Comparison of ENCODE assay signal across 1 cellular context in genomic region chr16:84700518-84701277, GRCh38.
A peak's percentile ranks its signal among the peaks of the same experiment; 100 is the strongest.
TF ChIP-seq lines count a peak whose summit lies in the region.

No MANE protein-coding gene starts in this region.

TF ChIP-seq in GM12878, 131 proteins besides CTCF, POLR2A, EP300 and RAD21:
- TF ChIP-seq RELA (IDR thresholded peaks at IDR 0.05; ENCODE audit: borderline replicate concordance, partially characterized antibody): no peak
- TF ChIP-seq SPI1 (IDR thresholded peaks at IDR 0.05; ENCODE audit: borderline replicate concordance, insufficient read depth, low read depth, low read length): peak; percentile 46
- no peak for TF ChIP-seq PML (IDR thresholded peaks at IDR 0.05; ENCODE audit: low read length)
- TF ChIP-seq, protein P1, sequence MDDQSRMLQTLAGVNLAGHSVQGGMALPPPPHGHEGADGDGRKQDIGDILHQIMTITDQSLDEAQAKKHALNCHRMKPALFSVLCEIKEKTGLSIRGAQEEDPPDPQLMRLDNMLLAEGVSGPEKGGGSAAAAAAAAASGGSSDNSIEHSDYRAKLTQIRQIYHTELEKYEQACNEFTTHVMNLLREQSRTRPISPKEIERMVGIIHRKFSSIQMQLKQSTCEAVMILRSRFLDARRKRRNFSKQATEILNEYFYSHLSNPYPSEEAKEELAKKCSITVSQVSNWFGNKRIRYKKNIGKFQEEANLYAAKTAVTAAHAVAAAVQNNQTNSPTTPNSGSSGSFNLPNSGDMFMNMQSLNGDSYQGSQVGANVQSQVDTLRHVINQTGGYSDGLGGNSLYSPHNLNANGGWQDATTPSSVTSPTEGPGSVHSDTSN (IDR thresholded peaks at IDR 0.05; ENCODE audit: insufficient replicate concordance, low read depth, low read length): peak; percentile 88
- 0 out of 2 replicates have a peak, but pooled peaks have one; percentile 27 for TF ChIP-seq JUNB (IDR thresholded peaks at IDR 0.05)
- peak; percentile 96 for TF ChIP-seq PKNOX1 (IDR thresholded peaks at IDR 0.05)
- TF ChIP-seq POLR2AphosphoS5 (IDR thresholded peaks at IDR 0.05; ENCODE audit: low read length): no peak
- TF ChIP-seq RUNX3 (IDR thresholded peaks at IDR 0.05; ENCODE audit: low read length): 0 out of 2 replicates have a peak, but pooled peaks have one; percentile 4
- 0 out of 2 replicates have a peak, but pooled peaks have one; percentile 6 for TF ChIP-seq SIN3A (IDR thresholded peaks at IDR 0.05; ENCODE audit: low read depth, low read length)
- TF ChIP-seq TAF1 (IDR thresholded peaks at IDR 0.05; ENCODE audit: borderline replicate concordance, low read depth, low read length): 0 out of 2 replicates have a peak, but pooled peaks have one; percentile 16
- TF ChIP-seq LARP7 (IDR thresholded peaks at IDR 0.05): 0 out of 2 replicates have a peak, but pooled peaks have one; percentile 3
